ENCODE assay signal across 8 cellular contexts in the genomic region with DNA sequence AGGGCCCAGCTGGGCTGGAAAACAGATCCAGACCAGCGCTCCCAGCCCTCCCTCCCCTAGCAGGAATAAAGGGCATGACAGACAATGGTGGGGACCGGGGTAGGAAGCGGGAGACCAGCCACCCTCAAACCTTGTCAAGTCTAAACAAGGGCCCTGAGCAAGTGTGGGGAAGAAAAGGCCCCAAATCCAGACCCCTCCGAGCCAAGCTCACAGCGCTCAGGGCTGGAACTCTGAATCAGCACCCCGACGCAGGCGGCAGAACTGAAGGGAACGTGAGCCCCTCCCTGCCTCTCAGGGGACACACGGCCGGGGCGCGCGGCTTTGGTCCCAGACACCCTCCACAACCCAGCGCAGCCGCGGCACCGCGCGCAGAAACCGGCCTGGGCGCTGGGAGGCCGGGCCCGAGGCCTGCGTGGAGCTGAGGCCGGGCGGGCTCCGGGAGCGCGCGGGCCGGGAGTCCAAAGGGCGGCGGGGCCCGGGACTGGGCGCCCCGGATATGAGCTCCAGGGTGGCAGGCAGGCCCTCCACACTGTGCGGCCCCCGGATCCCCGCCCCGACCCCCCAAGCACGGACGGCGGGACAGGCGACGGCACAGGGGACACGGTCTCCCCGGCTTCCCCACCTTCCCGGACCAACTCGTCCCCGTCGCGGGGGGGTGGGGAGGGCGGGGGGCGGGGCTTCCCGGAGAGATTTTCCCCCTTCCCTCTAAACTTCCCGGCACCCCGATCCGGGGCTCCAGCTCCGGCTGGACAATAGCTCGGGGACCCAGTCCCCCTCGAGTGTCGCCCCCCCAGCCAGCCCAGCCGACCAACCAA. TPM values are rescaled to one million over a fixed set of nuclear protein-coding genes. Genes with fewer than 3 reads are reported as not detected.
A peak's percentile ranks its signal among the peaks of the same experiment; 100 is the strongest.
DNase-seq lines count a peak whose midpoint lies in the region; ATAC-seq, FAIRE-seq and TF ChIP-seq lines count a peak whose summit lies in the region.

No MANE protein-coding gene starts in this region.

- FAIRE-seq in frontal cortex (lab: Jason Lieb, UNC) = no peak

- peak overlapping the region; percentile 71 for H3K4me2 ChIP-seq in parathyroid adenoma (ENCODE audit: low read length)

- H3K27ac ChIP-seq in WERI-Rb-1 (peak overlapping the region; percentile 89), parathyroid adenoma (peak overlapping the region; percentile 48)

- H3K27me3 ChIP-seq in WERI-Rb-1 (ENCODE audit: insufficient read depth, low read depth, severe bottlenecking) = no peaks in the 10 kb centered on the region
- no peaks in the 10 kb centered on the region for H3K27me3 ChIP-seq in parathyroid adenoma (ENCODE audit: control insufficient read depth, insufficient read depth, low read length)

- no peak for TF ChIP-seq CTCF in WERI-Rb-1 (IDR thresholded peaks at IDR 0.05; ENCODE audit: low read depth, low read length)
- TF ChIP-seq CTCF in parathyroid adenoma (IDR thresholded peaks at IDR 0.05) = no peak

- peaks cover 50% of the 10 kb centered on the region for H3K4me1 ChIP-seq in parathyroid adenoma

- DNase-seq in NCI-H82 (lab: John Stamatoyannopoulos, UW) (peak; percentile 60), NCI-H82 treated with DMSO at 0.1 percent for 48 hours (lab: John Stamatoyannopoulos, UW; ENCODE audit: unreplicated experiment) (no peak), WERI-Rb-1 (no peak), frontal cortex (ENCODE audit: low spot score in 2 of 2) (peak; percentile 56 to 65)

- H3K79me2 ChIP-seq in parathyroid adenoma = peaks cover 9% of the 10 kb centered on the region

- H3K36me3 ChIP-seq in WERI-Rb-1 (peaks cover 41% of the 10 kb centered on the region), parathyroid adenoma (ENCODE audit: control insufficient read depth, insufficient read depth, low read length) (no peaks in the 10 kb centered on the region)

- H2AFZ ChIP-seq in parathyroid adenoma = peak overlapping the region; percentile 79

- H3K9me3 ChIP-seq in WERI-Rb-1 (ENCODE audit: severe bottlenecking) (no peaks in the 10 kb centered on the region), parathyroid adenoma (ENCODE audit: control insufficient read depth, low read length) (no peaks in the 10 kb centered on the region)

- H3K9ac ChIP-seq in parathyroid adenoma = peak overlapping the region; percentile 89

- H3K4me3 ChIP-seq in WERI-Rb-1 (ENCODE audit: low read depth, low read length) (peak overlapping the region; percentile 61), parathyroid adenoma (ENCODE audit: low read depth, low read length) (peak overlapping the region; percentile 60)

- ATAC-seq in GM21526 (IDR thresholded peaks at IDR 0.05; ENCODE audit: low FRiP score, unreplicated experiment) (no peak), GM18505 (IDR thresholded peaks at IDR 0.05; ENCODE audit: unreplicated experiment) (no peak), HG02840 (IDR thresholded peaks at IDR 0.05; ENCODE audit: low FRiP score, unreplicated experiment) (no peak)

- no peak for TF ChIP-seq POLR2A in GM18505 (IDR thresholded peaks at IDR 0.05; ENCODE audit: borderline replicate concordance, extremely low read depth, insufficient read depth, insufficient read length)

RNA-seq across cellular contexts. Expression of gene TEAD3, which starts 0.6 kb away (rescaled TPM):
- total RNA-seq in frontal cortex = 0.41 TPM

RNA-seq across cellular contexts. Expression of gene TULP1, which starts 16.5 kb away (rescaled TPM):
- not detected for total RNA-seq in frontal cortex

RNA-seq across cellular contexts. Expression of gene RPL10A, which starts 28.0 kb away (rescaled TPM):
- total RNA-seq in frontal cortex = 1,604 TPM

RNA-seq across cellular contexts. Expression of gene FANCE, which starts 44.1 kb away (rescaled TPM):
- 14.3 TPM for total RNA-seq in frontal cortex

Comparison
In these comparisons a context has a peak if more than half of its experiments do, and no peak if none do; other contexts are left out.
1. DNase-seq: peak in NCI-H82 (single experiment) and frontal cortex (2 of 2); none in NCI-H82 treated with DMSO at 0.1 percent for 48 hours (single experiment) and WERI-Rb-1 (single experiment).